In genomic region chr6:142746524-142746923, GRCh38 we compare ENCODE assay signal across 8 cellular contexts.
DNase-seq lines count a peak whose midpoint lies in the region; ATAC-seq and TF ChIP-seq lines count a peak whose summit lies in the region.

No MANE protein-coding gene starts in this region.

- no peaks in the 10 kb centered on the region for H3K27me3 ChIP-seq in thoracic aorta (replicated peaks; ENCODE audit: insufficient read depth)

- H3K36me3 Mint-ChIP-seq in activated naive CD8-positive, alpha-beta T cell treated with anti-CD3 and anti-CD28 coated beads, Interleukin-2, amount 50 U/mL, for 24 hours (ENCODE audit: low read depth) = no peaks in the 10 kb centered on the region

- no peaks in the 10 kb centered on the region for H3K9me3 ChIP-seq in thoracic aorta

- no peaks in the 10 kb centered on the region for H3K9me3 Mint-ChIP-seq in activated naive CD8-positive, alpha-beta T cell treated with anti-CD3 and anti-CD28 coated beads, Interleukin-2, amount 50 U/mL, for 24 hours

- H3K4me1 Mint-ChIP-seq in activated naive CD8-positive, alpha-beta T cell treated with anti-CD3 and anti-CD28 coated beads, Interleukin-2, amount 50 U/mL, for 24 hours = peaks cover 4% of the 10 kb centered on the region

- H3K4me1 ChIP-seq in thoracic aorta (ENCODE audit: control insufficient read depth in 1 of 2, low read depth in 2 of 2) = no peaks in the 10 kb centered on the region

- no peak overlapping the region for H3K27ac ChIP-seq in thoracic aorta

- no peak overlapping the region for H3K4me3 ChIP-seq in thoracic aorta

- ATAC-seq in GM18909 (IDR thresholded peaks at IDR 0.05; ENCODE audit: poor library complexity, unreplicated experiment) (peak; percentile 83), thoracic aorta (ENCODE audit: insufficient number of reproducible peaks, low FRiP score, low read depth) (no peak)
- ATAC-seq in activated naive CD8-positive, alpha-beta T cell treated with anti-CD3 and anti-CD28 coated beads, Interleukin-2, amount 50 U/mL, for 24 hours = no peak

- H3K27me3 Mint-ChIP-seq in activated naive CD8-positive, alpha-beta T cell treated with anti-CD3 and anti-CD28 coated beads, Interleukin-2, amount 50 U/mL, for 24 hours = no peaks in the 10 kb centered on the region

- no peak overlapping the region for H3K4me3 Mint-ChIP-seq in activated naive CD8-positive, alpha-beta T cell treated with anti-CD3 and anti-CD28 coated beads, Interleukin-2, amount 50 U/mL, for 24 hours

- H3K36me3 ChIP-seq in thoracic aorta = no peaks in the 10 kb centered on the region

- DNase-seq in AG09319 (ENCODE audit: extremely low read depth, low read depth) = no peak
- DNase-seq in activated naive CD8-positive, alpha-beta T cell treated with anti-CD3 and anti-CD28 coated beads, Interleukin-2, amount 50 U/mL, for 24 hours = peak; percentile 29
- peak; percentile 61 for DNase-seq in islet precursor cell
- no peak for DNase-seq in thoracic aorta (ENCODE audit: low spot score)
- DNase-seq in KG1 (lab: John Stamatoyannopoulos, UW) = no peak
- no peak for DNase-seq in NCI-H526 treated with DMSO at 0.1 percent for 48 hours (lab: John Stamatoyannopoulos, UW)

- peak; percentile 14 for TF ChIP-seq CTCF in AG09319 (IDR thresholded peaks at IDR 0.05; ENCODE audit: low read depth, low read length)
- peak; percentile 27; the same call in 1 of the 2 replicates for TF ChIP-seq CTCF in LNCAP (IDR thresholded peaks at IDR 0.05)
- peak; percentile 20 for TF ChIP-seq CTCF in thoracic aorta (IDR thresholded peaks at IDR 0.05)

- no peak overlapping the region for H3K27ac Mint-ChIP-seq in activated naive CD8-positive, alpha-beta T cell treated with anti-CD3 and anti-CD28 coated beads, Interleukin-2, amount 50 U/mL, for 24 hours

Comparison
In these comparisons a context has a peak if more than half of its experiments do, and no peak if none do; other contexts are left out.
1. DNase-seq: peak in activated naive CD8-positive, alpha-beta T cell treated with anti-CD3 and anti-CD28 coated beads, Interleukin-2, amount 50 U/mL, for 24 hours (single experiment) and islet precursor cell (single experiment); none in AG09319 (single experiment), thoracic aorta (single experiment), KG1 (single experiment) and NCI-H526 treated with DMSO at 0.1 percent for 48 hours (single experiment).
2. Peak in every context shown above with its lines, with median percentiles within 50 percentile points of each other: CTCF ChIP-seq.